ENCODE assay signal across 29 cellular contexts in genomic region chr15:87720235-87720634, GRCh38.
"Had no signal": no experiment of that assay in that cellular context is flagged by ENCODE, and none has a peak within 500 bp of the region (broad histone marks: within the 10 kb centered on the region; RNA-seq: fewer than 3 reads in every experiment).

No MANE protein-coding gene starts in this region.

- H3K9me3 ChIP-seq: colonic mucosa, esophagus muscularis mucosa, esophagus squamous epithelium, gastrocnemius medialis, gastroesophageal sphincter, heart left ventricle, heart right ventricle had no signal

- H3K36me3 ChIP-seq: colonic mucosa, esophagus muscularis mucosa, esophagus squamous epithelium, gastrocnemius medialis, gastroesophageal sphincter, heart left ventricle, heart right ventricle had no signal

- H3K4me3 ChIP-seq: colonic mucosa, coronary artery, dorsolateral prefrontal cortex, esophagus muscularis mucosa, esophagus squamous epithelium, gastrocnemius medialis, gastroesophageal sphincter, heart left ventricle, heart right ventricle had no signal

- H3K4me1 ChIP-seq: colonic mucosa, esophagus muscularis mucosa, esophagus squamous epithelium, foreskin keratinocyte, gastroesophageal sphincter had no signal

- H3K27me3 ChIP-seq: colonic mucosa, gastrocnemius medialis, heart left ventricle had no signal

- H3K27ac ChIP-seq: colonic mucosa, coronary artery, dorsolateral prefrontal cortex, epithelial cell of prostate, esophagus muscularis mucosa, esophagus squamous epithelium, foreskin keratinocyte, gastrocnemius medialis, gastroesophageal sphincter, heart left ventricle, heart right ventricle had no signal

- H3K27ac Mint-ChIP-seq: dendritic cell treated with granulocyte-macrophage colony-stimulating factor and Interleukin-4, amounts not matched to agents 40 ng/mL and 50 ng/mL, for 4 days; effector memory CD8-positive, alpha-beta T cell; endodermal cell had no signal

- H3K9me3 Mint-ChIP-seq: dendritic cell treated with granulocyte-macrophage colony-stimulating factor and Interleukin-4, amounts not matched to agents 40 ng/mL and 50 ng/mL, for 4 days; endodermal cell had no signal

- ATAC-seq: effector memory CD8-positive, alpha-beta T cell; esophagus mucosa; foreskin keratinocyte; gastrocnemius medialis; gastroesophageal sphincter; heart left ventricle; heart right ventricle had no signal

- H3K4me3 Mint-ChIP-seq: dendritic cell treated with granulocyte-macrophage colony-stimulating factor and Interleukin-4, amounts not matched to agents 40 ng/mL and 50 ng/mL, for 4 days; effector memory CD8-positive, alpha-beta T cell; endodermal cell had no signal

- FAIRE-seq: colon, endometrium, endothelial cell of umbilical vein, frontal cortex had no signal

- DNase-seq: colonic mucosa; cortex of kidney; dermis blood vessel endothelial cell; dorsolateral prefrontal cortex; effector CD4-positive, alpha-beta T cell; effector CD8-positive, alpha-beta T cell; effector memory CD4-positive, alpha-beta T cell; effector memory CD8-positive, alpha-beta T cell; endodermal cell; erythroblast; esophagus squamous epithelium; foreskin fibroblast; foreskin keratinocyte; foreskin melanocyte; gastrocnemius medialis; glutamatergic neuron; head of caudate nucleus; heart left ventricle; heart right ventricle had no signal
